Comparison of ENCODE assay signal across 14 cellular contexts in the genomic region with DNA sequence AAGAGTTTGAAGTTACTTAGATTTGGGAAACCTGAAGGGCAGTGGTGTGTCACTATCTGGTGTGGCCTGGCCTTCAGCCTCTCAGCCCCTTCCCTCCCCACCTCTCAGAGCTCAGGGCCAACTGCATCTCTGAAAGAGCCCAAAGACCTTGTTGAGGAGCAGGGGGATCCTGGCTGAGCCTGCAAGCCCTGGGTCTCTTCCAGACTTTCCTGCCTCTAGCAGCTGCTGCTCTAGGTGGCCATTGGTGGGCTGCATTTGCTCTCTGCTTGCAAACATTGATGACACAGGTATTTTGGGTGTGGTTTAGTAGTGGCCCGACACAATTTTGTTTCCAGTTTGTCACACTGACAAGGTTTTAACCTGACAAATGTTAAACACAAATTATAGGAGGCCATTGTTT. TPM values are rescaled to one million over a fixed set of nuclear protein-coding genes. Genes with fewer than 3 reads are reported as not detected.
DNase-seq lines count a peak whose midpoint lies in the region; ATAC-seq, FAIRE-seq and TF ChIP-seq lines count a peak whose summit lies in the region.
"Had no signal": no experiment of that assay in that cellular context is flagged by ENCODE, and none has a peak within 500 bp of the region (broad histone marks: within the 10 kb centered on the region; RNA-seq: fewer than 3 reads in every experiment).

No MANE protein-coding gene starts in this region.

- peaks cover 6% of the 10 kb centered on the region for H3F3A ChIP-seq in PC-3 (ENCODE audit: low read length, unreplicated experiment)

- no peak for DNase-seq in GM19239 (ENCODE audit: insufficient read length, low spot score)
- DNase-seq in PC-3: no peak
- DNase-seq in colonic mucosa: no peak
- DNase-seq in stimulated activated effector memory CD8-positive, alpha-beta T cell treated with anti-CD3 and anti-CD28 coated beads, Interleukin-12 subunit alpha, Interleukin-12 subunit beta, amount 100 ng/mL, for 72 hours (ENCODE audit: low spot score in 2 of 2): no peak
- no peak for DNase-seq in RPMI8226
- no peak for DNase-seq in COR-L47 (lab: John Stamatoyannopoulos, UW)
- no peak for DNase-seq in iPS-NIHi11 (ENCODE audit: low spot score)
- DNase-seq: cerebellar nuclear complex, DMS153, MG63, NCI-H446 treated with DMSO at 0.1 percent for 48 hours, right cardiac atrium had no signal

- H3K4me3 Mint-ChIP-seq in stimulated activated effector memory CD8-positive, alpha-beta T cell treated with anti-CD3 and anti-CD28 coated beads, Interleukin-12 subunit alpha, Interleukin-12 subunit beta, amount 100 ng/mL, for 72 hours: peak overlapping the region; percentile 78

- H3K9me3 Mint-ChIP-seq in stimulated activated effector memory CD8-positive, alpha-beta T cell treated with anti-CD3 and anti-CD28 coated beads, Interleukin-12 subunit alpha, Interleukin-12 subunit beta, amount 100 ng/mL, for 72 hours: no peaks in the 10 kb centered on the region

- H3K36me3 Mint-ChIP-seq in stimulated activated effector memory CD8-positive, alpha-beta T cell treated with anti-CD3 and anti-CD28 coated beads, Interleukin-12 subunit alpha, Interleukin-12 subunit beta, amount 100 ng/mL, for 72 hours: peaks cover 39% of the 10 kb centered on the region

- peak overlapping the region; percentile 96 for H3K27ac Mint-ChIP-seq in stimulated activated effector memory CD8-positive, alpha-beta T cell treated with anti-CD3 and anti-CD28 coated beads, Interleukin-12 subunit alpha, Interleukin-12 subunit beta, amount 100 ng/mL, for 72 hours

- H3K79me2 ChIP-seq in PC-3 (ENCODE audit: low read length): peaks cover 16% of the 10 kb centered on the region

- H3K4me1 Mint-ChIP-seq in stimulated activated effector memory CD8-positive, alpha-beta T cell treated with anti-CD3 and anti-CD28 coated beads, Interleukin-12 subunit alpha, Interleukin-12 subunit beta, amount 100 ng/mL, for 72 hours: peaks cover 56% of the 10 kb centered on the region

- peaks cover 68% of the 10 kb centered on the region for H3K4me1 ChIP-seq in PC-3 (ENCODE audit: insufficient read depth, low read length)
- H3K4me1 ChIP-seq in colonic mucosa: peaks cover 6% of the 10 kb centered on the region

- H4K20me1 ChIP-seq in PC-3 (ENCODE audit: low read length): peaks cover 12% of the 10 kb centered on the region; the same call in 1 of the 2 replicates

- CTCF ChIA-PET in PC-3 (lab: Charles Lee): no interaction called here

- ATAC-seq in PC-3 (no peak), HG03571 (IDR thresholded peaks at IDR 0.05; ENCODE audit: unreplicated experiment) (no peak)
- no peak for ATAC-seq in stimulated activated effector memory CD8-positive, alpha-beta T cell treated with anti-CD3 and anti-CD28 coated beads, Interleukin-12 subunit alpha, Interleukin-12 subunit beta, amount 100 ng/mL, for 72 hours
- ATAC-seq: right cardiac atrium had no signal

- POLR2A ChIA-PET in PC-3 (lab: Charles Lee; ENCODE audit: unreplicated experiment): no interaction called here

- BruUV-seq in PC-3 (replicated peaks; lab: Mats Ljungman, UMichigan): no TSS peak

- H3K9me2 ChIP-seq in PC-3 (replicated peaks; ENCODE audit: low read length): no peaks in the 10 kb centered on the region

- H2AFZ ChIP-seq in PC-3 (ENCODE audit: low read length): no peak overlapping the region

- H3K27ac ChIP-seq in PC-3 (ENCODE audit: low read length) (peak overlapping the region; percentile 99), colonic mucosa (peak overlapping the region; percentile 46)

- TF ChIP-seq CTCF in PC-3 (conservative IDR thresholded peaks at IDR 0.05; ENCODE audit: low read depth, low read length) (no peak), colonic mucosa (IDR thresholded peaks at IDR 0.05) (no peak)

- H3K4me3 ChIP-seq in PC-3 (ENCODE audit: low read length) (no peak overlapping the region), colonic mucosa (no peak overlapping the region)
- H3K4me3 ChIP-seq: MG63 had no signal

- H3K36me3 ChIP-seq in PC-3 (ENCODE audit: low read depth, low read length): peaks cover 3% of the 10 kb centered on the region; the same call in 1 of the 2 replicates
- H3K36me3 ChIP-seq in colonic mucosa: no peaks in the 10 kb centered on the region
- H3K36me3 ChIP-seq: MG63 had no signal

- no peaks in the 10 kb centered on the region for H3K9me3 ChIP-seq in PC-3 (ENCODE audit: low read length)
- no peaks in the 10 kb centered on the region for H3K9me3 ChIP-seq in colonic mucosa
- H3K9me3 ChIP-seq: MG63 had no signal

- peak; percentile 8 for FAIRE-seq in GM19239 (lab: Jason Lieb, UNC)

- intact Hi-C loops in PC-3 (cut with micrococcal nuclease): loop anchor here (1.0 to 10.0 kb wide), 2 partner anchors 52 to 241 kb away; no protein-coding TSS in a partner anchor
- intact Hi-C loops in colonic mucosa (cut with DNase I): no loop called here

- H3K27me3 ChIP-seq in PC-3 (ENCODE audit: low read length) (no peaks in the 10 kb centered on the region), colonic mucosa (no peaks in the 10 kb centered on the region)
- H3K27me3 ChIP-seq: MG63 had no signal

- H3K9ac ChIP-seq in PC-3 (ENCODE audit: low read length) (peak overlapping the region; percentile 48; the same call in 1 of the 2 replicates), colonic mucosa (ENCODE audit: low read depth in 2 of 2, low read length in 2 of 2) (no peak overlapping the region)

- peak overlapping the region; percentile 68 for H3K4me2 ChIP-seq in PC-3 (ENCODE audit: low read length)

RNA-seq across cellular contexts. Expression of a gene that starts 3.1 kb away (rescaled TPM):
- 71.9 and 77.7 TPM in 2 replicates for total RNA-seq in PC-3 (2014; rRNA removed)
- total RNA-seq in colonic mucosa: 10 to 100 TPM; 34.0 to 41.9 TPM

RNA-seq across cellular contexts. Expression of a gene that starts 50.6 kb away (rescaled TPM):
- total RNA-seq in PC-3 (2014; rRNA removed) (0.15 TPM in 1 of 2 replicates, not detected in the other), colonic mucosa (under 1 TPM in 1 of 2 donors, not detected in 1; 0.24 TPM)
- total RNA-seq: lung microvascular endothelial cell, right cardiac atrium had no signal

RNA-seq across cellular contexts. Expression of a gene that starts 57.0 kb away (rescaled TPM):
- total RNA-seq in PC-3 (2014; rRNA removed): not detected in 2 replicates
- not detected for total RNA-seq in colonic mucosa
- total RNA-seq: lung microvascular endothelial cell, right cardiac atrium had no signal
